Comparison of ENCODE assay signal across 21 cellular contexts in genomic region chr3:132553811-132554210, GRCh38. TPM values are rescaled to one million over a fixed set of nuclear protein-coding genes. Genes with fewer than 3 reads are reported as not detected.
"Had no signal": no experiment of that assay in that cellular context is flagged by ENCODE, and none has a peak within 500 bp of the region (broad histone marks: within the 10 kb centered on the region; RNA-seq: fewer than 3 reads in every experiment).

No MANE protein-coding gene starts in this region.

- DNase-seq: activated CD4-positive, alpha-beta T cell treated with anti-CD3 and anti-CD28 coated beads for 4 hours; activated CD4-positive, alpha-beta T cell treated with anti-CD3 and anti-CD28 coated beads, Interleukin-2, amount 50 U/mL, for 48 hours; activated CD4-positive, CD25-positive, alpha-beta regulatory T cell; activated CD8-positive, alpha-beta memory T cell treated with anti-CD3 and anti-CD28 coated beads, Interleukin-2, amount 50 U/mL, for 48 hours; activated naive CD4-positive, alpha-beta T cell treated with Interleukin-2 at 50 U/mL for 16 hours; activated naive CD8-positive, alpha-beta T cell treated with anti-CD3 and anti-CD28 coated beads for 36 hours; activated T-cell treated with anti-CD3 and anti-CD28 coated beads, Interleukin-2, amount 50 U/mL, for 48 hours; colonic mucosa; endodermal cell; kidney; naive B cell; stimulated activated CD4-positive, alpha-beta T cell treated with anti-CD3 and anti-CD28 coated beads, Interleukin-4, amount 100 ng/mL, for 24 hours; stimulated activated naive CD4-positive, alpha-beta T cell treated with Interleukin-2 at 50 U/mL for 16 hours; T-helper 17 cell; upper lobe of left lung had no signal

- H3K4me3 Mint-ChIP-seq: activated naive CD8-positive, alpha-beta T cell treated with anti-CD3 and anti-CD28 coated beads for 36 hours; endodermal cell; naive B cell; T-helper 17 cell had no signal

- ATAC-seq: T-helper 17 cell had no signal

- H3K4me3 ChIP-seq: breast epithelium, colonic mucosa, lung, upper lobe of left lung had no signal

- H3K27ac ChIP-seq: colonic mucosa, epithelial cell of prostate, upper lobe of left lung had no signal

- H3K27me3 ChIP-seq: breast epithelium, colonic mucosa, upper lobe of left lung had no signal

- H3K27me3 Mint-ChIP-seq: activated naive CD8-positive, alpha-beta T cell treated with anti-CD3 and anti-CD28 coated beads for 36 hours; naive B cell; T-helper 17 cell had no signal

- H3K9me3 Mint-ChIP-seq: naive B cell had no signal

- H3K27ac Mint-ChIP-seq: activated naive CD8-positive, alpha-beta T cell treated with anti-CD3 and anti-CD28 coated beads for 36 hours; endodermal cell; T-helper 17 cell had no signal

- H3K4me1 ChIP-seq: breast epithelium, colonic mucosa had no signal

- H3K9me3 ChIP-seq: breast epithelium, colonic mucosa, upper lobe of left lung had no signal

- H3K36me3 ChIP-seq: breast epithelium, colonic mucosa had no signal

RNA-seq across cellular contexts. Expression of gene ACKR4, which starts 43.3 kb away (rescaled TPM):
- total RNA-seq: activated CD8-positive, alpha-beta memory T cell treated with anti-CD3 and anti-CD28 coated beads for 36 hours; astrocyte; endodermal cell had no signal
- polyA plus RNA-seq: neural cell had no signal
